ENCODE assay signal across 24 cellular contexts in the genomic region with DNA sequence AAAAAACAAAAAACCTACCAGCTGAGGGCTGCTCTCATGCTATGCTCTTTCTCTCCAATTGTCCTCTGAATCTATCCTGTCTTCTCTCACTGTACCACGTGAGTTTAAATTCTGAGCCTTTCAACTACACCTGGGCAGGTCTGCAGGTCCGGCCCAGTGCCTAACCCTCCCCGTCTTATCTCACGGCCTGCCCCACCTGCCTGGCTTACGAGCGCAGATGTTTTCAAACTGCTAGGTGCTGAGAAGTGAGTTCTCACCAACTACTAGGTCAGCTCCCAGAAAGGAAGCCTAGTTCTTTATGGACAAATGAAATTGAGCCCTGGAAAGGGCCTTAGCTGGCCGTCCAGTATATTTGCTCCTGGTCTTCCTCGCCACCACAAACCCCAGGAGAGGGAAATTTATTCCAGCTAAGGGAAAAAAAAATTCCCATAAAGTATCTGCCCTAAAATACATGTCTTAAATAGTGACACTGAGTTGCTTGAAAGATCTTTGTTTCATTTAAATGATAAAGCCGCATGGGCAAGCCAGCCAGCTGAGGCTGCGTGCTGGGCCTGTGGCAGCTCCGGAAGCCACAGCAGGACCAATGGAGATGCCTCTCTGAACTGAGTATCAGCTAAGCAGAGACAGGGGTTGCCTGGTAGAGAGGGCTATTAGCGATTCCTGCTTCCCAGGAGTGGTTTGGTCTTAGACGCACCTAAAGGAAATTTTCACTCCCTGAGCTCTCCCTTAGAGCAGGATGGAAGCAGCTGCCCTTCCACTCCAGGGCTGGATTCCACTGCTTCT.
"Had no signal": no experiment of that assay in that cellular context is flagged by ENCODE, and none has a peak within 500 bp of the region (broad histone marks: within the 10 kb centered on the region; RNA-seq: fewer than 3 reads in every experiment).

No MANE protein-coding gene starts in this region.

- H3K4me1 Mint-ChIP-seq: activated naive CD8-positive, alpha-beta T cell treated with anti-CD3 and anti-CD28 coated beads, Interleukin-2, amount 10 ng/mL, durations not matched to agents 7 days and 5 days; central memory CD8-positive, alpha-beta T cell had no signal

- H3K9ac ChIP-seq: parathyroid adenoma had no signal

- H3K9me3 ChIP-seq: breast epithelium had no signal

- H3K27me3 ChIP-seq: breast epithelium, sigmoid colon, tibial artery had no signal

- H3K4me3 ChIP-seq: breast epithelium, coronary artery, left ventricle myocardium inferior, sigmoid colon, tibial artery had no signal

- FAIRE-seq: endometrium, urothelium cell line had no signal

- H3K36me3 ChIP-seq: breast epithelium, left ventricle myocardium inferior, sigmoid colon, tibial artery had no signal

- ATAC-seq: activated T-cell treated with anti-CD3 and anti-CD28 coated beads, Interleukin-2, amount 50 U/mL, for 4 hours; foreskin keratinocyte; natural killer cell treated with Interleukin-12 subunit alpha and Interleukin-12 subunit beta and Interleukin-15 and Interleukin-18, amount 100 ng/mL, for 72 hours had no signal

- H3K27me3 Mint-ChIP-seq: activated naive CD8-positive, alpha-beta T cell treated with anti-CD3 and anti-CD28 coated beads, Interleukin-2, amount 10 ng/mL, durations not matched to agents 7 days and 5 days had no signal

- H3K36me3 Mint-ChIP-seq: natural killer cell treated with Interleukin-12 subunit alpha and Interleukin-12 subunit beta and Interleukin-15 and Interleukin-18, amount 100 ng/mL, for 72 hours had no signal

- H3K4me3 Mint-ChIP-seq: activated naive CD4-positive, alpha-beta T cell treated with anti-CD3 and anti-CD28 coated beads for 36 hours; activated naive CD8-positive, alpha-beta T cell treated with anti-CD3 and anti-CD28 coated beads, Interleukin-2, amount 10 ng/mL, durations not matched to agents 7 days and 5 days; activated T-cell treated with anti-CD3 and anti-CD28 coated beads, Interleukin-2, amount 50 U/mL, for 4 hours; central memory CD8-positive, alpha-beta T cell; natural killer cell treated with Interleukin-12 subunit alpha and Interleukin-12 subunit beta and Interleukin-15 and Interleukin-18, amount 100 ng/mL, for 72 hours had no signal

- H3K9me3 Mint-ChIP-seq: central memory CD8-positive, alpha-beta T cell; natural killer cell treated with Interleukin-12 subunit alpha and Interleukin-12 subunit beta and Interleukin-15 and Interleukin-18, amount 100 ng/mL, for 72 hours had no signal

- DNase-seq: activated CD4-positive, alpha-beta T cell treated with anti-CD3 and anti-CD28 coated beads, Interleukin-2, amount 50 U/mL, for 48 hours; activated CD8-positive, alpha-beta memory T cell treated with anti-CD3 and anti-CD28 coated beads, Interleukin-2, amount 50 U/mL, for 48 hours; activated effector memory CD4-positive, alpha-beta T cell treated with Interleukin-2 at 50 U/mL for 16 hours; activated naive CD4-positive, alpha-beta T cell treated with anti-CD3 and anti-CD28 coated beads for 36 hours; activated naive CD8-positive, alpha-beta T cell treated with anti-CD3 and anti-CD28 coated beads, Interleukin-2, amount 10 ng/mL, durations not matched to agents 7 days and 5 days; activated T-cell treated with anti-CD3 and anti-CD28 coated beads, Interleukin-2, amount 50 U/mL, for 4 hours; amniotic stem cell; foreskin keratinocyte; kidney glomerular epithelial cell; left ventricle myocardium inferior; sigmoid colon; stimulated activated CD4-positive, alpha-beta T cell treated with anti-CD3 and anti-CD28 coated beads, Interleukin-2, amount 100 ng/mL, for 48 hours; stimulated activated CD8-positive, alpha-beta memory T cell treated with anti-CD3 and anti-CD28 coated beads, Interleukin-4, amount 100 ng/mL, for 48 hours; stimulated activated naive CD4-positive, alpha-beta T cell; substantia nigra; T-helper 9 cell; tibial artery had no signal

- H3K4me1 ChIP-seq: breast epithelium, foreskin keratinocyte, left ventricle myocardium inferior, parathyroid adenoma, sigmoid colon, tibial artery had no signal

- H3K27ac Mint-ChIP-seq: activated naive CD4-positive, alpha-beta T cell treated with anti-CD3 and anti-CD28 coated beads for 36 hours; activated naive CD8-positive, alpha-beta T cell treated with anti-CD3 and anti-CD28 coated beads, Interleukin-2, amount 10 ng/mL, durations not matched to agents 7 days and 5 days; natural killer cell treated with Interleukin-12 subunit alpha and Interleukin-12 subunit beta and Interleukin-15 and Interleukin-18, amount 100 ng/mL, for 72 hours had no signal

- H3K27ac ChIP-seq: coronary artery, foreskin keratinocyte, left ventricle myocardium inferior, parathyroid adenoma, sigmoid colon, tibial artery had no signal
